In genomic region chr9:114518599-114519022, GRCh38 we compare ENCODE assay signal across 13 cellular contexts. TPM values are rescaled to one million over a fixed set of nuclear protein-coding genes. Genes with fewer than 3 reads are reported as not detected.
DNase-seq lines count a peak whose midpoint lies in the region; ATAC-seq and TF ChIP-seq lines count a peak whose summit lies in the region.
"Had no signal": no experiment of that assay in that cellular context is flagged by ENCODE, and none has a peak within 500 bp of the region (broad histone marks: within the 10 kb centered on the region; RNA-seq: fewer than 3 reads in every experiment).

No MANE protein-coding gene starts in this region.

- no peak overlapping the region for H2BK12ac ChIP-seq in mesenchymal stem cell (ENCODE audit: low read length in 2 of 2)

- H2BK5ac ChIP-seq in mesenchymal stem cell (ENCODE audit: low read depth, low read length, poor library complexity, severe bottlenecking), result no peak overlapping the region

- no peak overlapping the region for H4K8ac ChIP-seq in mesenchymal stem cell (ENCODE audit: low read length)

- no peaks in the 10 kb centered on the region for H3K36me3 ChIP-seq in Karpas-422 (ENCODE audit: insufficient read depth, low read length)
- H3K36me3 ChIP-seq in mesenchymal stem cell (ENCODE audit: control insufficient read depth in 1 of 2, insufficient read depth in 2 of 2, low read depth in 1 of 2, low read length in 2 of 2), result no peaks in the 10 kb centered on the region
- H3K36me3 ChIP-seq: adrenal gland had no signal

- H3K27ac Mint-ChIP-seq in effector memory CD8-positive, alpha-beta T cell, result peak overlapping the region; percentile 84 to 89

- no peaks in the 10 kb centered on the region for H3K9me2 ChIP-seq in Karpas-422 (replicated peaks; ENCODE audit: insufficient read depth, low read length)

- H3K4ac ChIP-seq in mesenchymal stem cell (ENCODE audit: low read depth in 1 of 2, low read length in 2 of 2), result no peak overlapping the region

- no peak overlapping the region for H3K9ac ChIP-seq in Karpas-422 (ENCODE audit: low read length)
- no peak overlapping the region for H3K9ac ChIP-seq in mesenchymal stem cell (ENCODE audit: low read length)

- H3K4me2 ChIP-seq in Karpas-422 (ENCODE audit: low read depth, low read length, poor library complexity, severe bottlenecking), result no peak overlapping the region
- H3K4me2 ChIP-seq in mesenchymal stem cell (ENCODE audit: low read length, poor library complexity, severe bottlenecking), result no peak overlapping the region

- no peak overlapping the region for H2BK120ac ChIP-seq in mesenchymal stem cell (ENCODE audit: low read depth, low read length)

- 77% methylated on average over 4 of the region's 4 CpGs for WGBS in mesenchymal stem cell

- H3K18ac ChIP-seq in mesenchymal stem cell (ENCODE audit: low read depth in 1 of 2, low read length in 2 of 2), result no peak overlapping the region

- no peaks in the 10 kb centered on the region for H3K36me3 Mint-ChIP-seq in effector memory CD8-positive, alpha-beta T cell (ENCODE audit: insufficient read depth)

- no peaks in the 10 kb centered on the region for H4K20me1 ChIP-seq in Karpas-422 (ENCODE audit: insufficient read depth, low read depth, low read length)

- peak overlapping the region; percentile 31 to 38 for H3K4me3 Mint-ChIP-seq in effector memory CD8-positive, alpha-beta T cell

- H3K23ac ChIP-seq in mesenchymal stem cell (ENCODE audit: low read length in 2 of 2), result no peak overlapping the region

- H3K27me3 ChIP-seq in Karpas-422 (ENCODE audit: low read length) (no peaks in the 10 kb centered on the region), mesenchymal stem cell (ENCODE audit: control insufficient read depth in 1 of 2, insufficient read depth in 1 of 2, low read length in 2 of 2) (peaks cover 28 to 59% of the 10 kb centered on the region in 2 experiments), foreskin keratinocyte (peaks cover 53% of the 10 kb centered on the region)
- H3K27me3 ChIP-seq: adrenal gland had no signal

- H3K4me1 ChIP-seq in Karpas-422 (ENCODE audit: low read length), result no peaks in the 10 kb centered on the region
- no peaks in the 10 kb centered on the region for H3K4me1 ChIP-seq in mesenchymal stem cell (ENCODE audit: control insufficient read depth, insufficient read depth, low read depth, low read length)
- H3K4me1 ChIP-seq in foreskin keratinocyte, result no peaks in the 10 kb centered on the region

- no peak overlapping the region for H3K4me3 ChIP-seq in Karpas-422 (ENCODE audit: low read length)
- H3K4me3 ChIP-seq in mesenchymal stem cell (ENCODE audit: insufficient read depth in 1 of 2, low read depth in 1 of 2, low read length in 2 of 2), result no peak overlapping the region
- H3K4me3 ChIP-seq: adrenal gland had no signal

- peaks cover 14 to 43% of the 10 kb centered on the region in 2 donors for H3K27me3 Mint-ChIP-seq in effector memory CD8-positive, alpha-beta T cell

- no peaks in the 10 kb centered on the region for H3K9me3 Mint-ChIP-seq in effector memory CD8-positive, alpha-beta T cell

- no peak overlapping the region for H2BK15ac ChIP-seq in mesenchymal stem cell (ENCODE audit: low read depth, poor library complexity, severe bottlenecking)

- no peak overlapping the region for H4K91ac ChIP-seq in mesenchymal stem cell (ENCODE audit: low read length)

- H3K9me3 ChIP-seq in Karpas-422 (ENCODE audit: low read length) (no peaks in the 10 kb centered on the region), mesenchymal stem cell (ENCODE audit: control insufficient read depth, low read length) (no peaks in the 10 kb centered on the region)
- H3K9me3 ChIP-seq: adrenal gland had no signal

- H2AFZ ChIP-seq in Karpas-422 (ENCODE audit: low read length), result no peak overlapping the region
- no peak overlapping the region for H2AFZ ChIP-seq in mesenchymal stem cell (ENCODE audit: low read depth, low read length)

- DNase-seq in effector memory CD8-positive, alpha-beta T cell, result no peak
- DNase-seq in Karpas-422 (no peak), mesenchymal stem cell (no peak), anterior cingulate cortex (lab: John Stamatoyannopoulos, UW) (no peak), foreskin keratinocyte (no peak)
- DNase-seq: activated CD4-positive, alpha-beta T cell treated with anti-CD3 and anti-CD28 coated beads for 48 hours; adrenal gland; COR-L47; SHP77 treated with DMSO at 0.1 percent for 48 hours; stimulated activated naive CD4-positive, alpha-beta T cell treated with Interleukin-2 at 50 U/mL for 16 hours had no signal

- peak; percentile 84 for ATAC-seq in GM18511 (IDR thresholded peaks at IDR 0.05; ENCODE audit: unreplicated experiment)
- ATAC-seq in GM21381 (IDR thresholded peaks at IDR 0.05; ENCODE audit: unreplicated experiment), result peak; percentile 86
- peak; percentile 90 for ATAC-seq in HG03175 (IDR thresholded peaks at IDR 0.05; ENCODE audit: unreplicated experiment)
- peak; percentile 72 for ATAC-seq in effector memory CD8-positive, alpha-beta T cell (replicated peaks)
- no peak for ATAC-seq in foreskin keratinocyte

- no peaks in the 10 kb centered on the region for H3K79me2 ChIP-seq in Karpas-422 (ENCODE audit: low read length)

- no peak for TF ChIP-seq CTCF in foreskin keratinocyte (conservative IDR thresholded peaks at IDR 0.05)

- peaks cover 8 to 13% of the 10 kb centered on the region in 2 donors for H3K4me1 Mint-ChIP-seq in effector memory CD8-positive, alpha-beta T cell (ENCODE audit: low read depth in 2 of 2)

- H3K27ac ChIP-seq in Karpas-422 (ENCODE audit: low read length) (no peak overlapping the region), mesenchymal stem cell (ENCODE audit: low read length, poor library complexity, severe bottlenecking) (no peak overlapping the region), foreskin keratinocyte (no peak overlapping the region)
- H3K27ac ChIP-seq: adrenal gland had no signal

- no peak overlapping the region for H2AK5ac ChIP-seq in mesenchymal stem cell (ENCODE audit: low read length, severe bottlenecking)

- no peaks in the 10 kb centered on the region for H3K79me1 ChIP-seq in mesenchymal stem cell (replicated peaks; ENCODE audit: low read length, poor library complexity, severe bottlenecking)

- no peak overlapping the region for H3K14ac ChIP-seq in mesenchymal stem cell (ENCODE audit: low read length in 2 of 2)

RNA-seq across cellular contexts. Expression of gene WHRN, which starts 13.3 kb away (rescaled TPM):
- 0.30 and 0.76 TPM in 2 replicates for total RNA-seq in Karpas-422 (2014; rRNA removed; shearing (Covaris generic); ENCODE audit: low replicate concordance)
- polyA plus RNA-seq in mesenchymal stem cell (2013, experiment 1 of 2), result 4.0 TPM
- polyA plus RNA-seq in mesenchymal stem cell (2013, experiment 2 of 2), result 3.5 TPM
- 2.8 and 3.4 TPM in 2 replicates for total RNA-seq in foreskin keratinocyte
- polyA plus RNA-seq in foreskin keratinocyte, result 2.0 and 2.6 TPM in 2 replicates
